ENCODE assay signal across 35 cellular contexts in the genomic region with DNA sequence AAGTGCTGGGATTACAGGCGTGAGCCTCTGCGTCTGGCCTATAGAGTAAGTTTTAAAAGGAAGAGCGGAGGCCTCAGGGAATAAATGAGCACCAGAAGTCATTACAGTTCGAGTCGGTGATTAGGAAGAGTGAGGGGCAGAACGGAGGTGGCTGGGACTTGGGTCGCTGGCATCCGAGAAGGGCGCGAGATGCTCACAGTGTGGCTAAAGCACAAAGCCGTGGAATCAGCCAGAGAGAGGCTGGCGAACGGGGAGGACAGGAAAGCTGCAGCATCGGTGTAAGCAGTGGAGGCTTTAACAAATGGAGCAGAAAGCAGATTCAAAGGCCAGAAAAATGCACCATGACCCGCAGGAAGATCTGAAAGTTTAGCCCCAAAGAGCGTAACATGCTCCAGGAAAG. TPM values are rescaled to one million over a fixed set of nuclear protein-coding genes. Genes with fewer than 3 reads are reported as not detected.
"Had no signal": no experiment of that assay in that cellular context is flagged by ENCODE, and none has a peak within 500 bp of the region (broad histone marks: within the 10 kb centered on the region; RNA-seq: fewer than 3 reads in every experiment).

No MANE protein-coding gene starts in this region.

- H3K4me3 Mint-ChIP-seq: activated B cell treated with CpG ODN at 0.5 μM for 24 hours; activated CD8-positive, alpha-beta T cell treated with anti-CD3 and anti-CD28 coated beads for 36 hours; activated naive CD8-positive, alpha-beta T cell; activated T-cell treated with anti-CD3 and anti-CD28 coated beads, Interleukin-2, amount 50 U/mL, for 4 hours; effector memory CD8-positive, alpha-beta T cell; T-helper 17 cell; T-helper 2 cell treated with Interferon-gamma antibody and Interleukin-4, amounts not matched to agents 5 μg/mL and 100 μg/mL, for 36 hours had no signal

- H3K9me3 Mint-ChIP-seq: activated B cell treated with CpG ODN at 0.5 μM for 24 hours; activated CD8-positive, alpha-beta T cell treated with anti-CD3 and anti-CD28 coated beads for 36 hours; activated T-cell treated with anti-CD3 and anti-CD28 coated beads, Interleukin-2, amount 50 U/mL, for 4 hours; activated T-helper 2 cell treated with anti-CD3 and anti-CD28 coated beads, Interferon-gamma antibody, Interleukin-2, Interleukin-4, amounts not matched to agents 10 μg/mL and 5 μg/mL and 100 μg/mL, durations not matched to agents 14 hours and 24 hours and 36 hours; effector memory CD8-positive, alpha-beta T cell; T-helper 2 cell treated with Interferon-gamma antibody and Interleukin-4, amounts not matched to agents 5 μg/mL and 100 μg/mL, for 36 hours had no signal

- H3K4me3 ChIP-seq: esophagus muscularis mucosa, gastrocnemius medialis had no signal

- H3K36me3 ChIP-seq: brain microvascular endothelial cell, esophagus muscularis mucosa, gastrocnemius medialis, WERI-Rb-1 had no signal

- H3K27ac Mint-ChIP-seq: activated B cell treated with CpG ODN at 0.5 μM for 24 hours; activated CD8-positive, alpha-beta T cell treated with anti-CD3 and anti-CD28 coated beads for 36 hours; activated naive CD8-positive, alpha-beta T cell; activated T-helper 2 cell treated with anti-CD3 and anti-CD28 coated beads, Interferon-gamma antibody, Interleukin-2, Interleukin-4, amounts not matched to agents 10 μg/mL and 5 μg/mL and 100 μg/mL, durations not matched to agents 14 hours and 24 hours and 36 hours; effector memory CD8-positive, alpha-beta T cell; T-helper 17 cell; T-helper 2 cell treated with Interferon-gamma antibody and Interleukin-4, amounts not matched to agents 5 μg/mL and 100 μg/mL, for 36 hours had no signal

- H3K4me1 ChIP-seq: foreskin keratinocyte, gastrocnemius medialis had no signal

- ATAC-seq: activated CD4-positive, CD25-positive, alpha-beta regulatory T cell treated with anti-CD3 and anti-CD28 coated beads, Interleukin-2, amount 50 U/mL, for 24 hours; activated CD8-positive, alpha-beta T cell treated with anti-CD3 and anti-CD28 coated beads for 36 hours; activated T-cell treated with anti-CD3 and anti-CD28 coated beads, Interleukin-2, amount 50 U/mL, for 4 hours; effector memory CD8-positive, alpha-beta T cell; foreskin keratinocyte; gastrocnemius medialis; T-helper 17 cell had no signal

- H3K36me3 Mint-ChIP-seq: activated naive CD8-positive, alpha-beta T cell had no signal

- H3K9me3 ChIP-seq: esophagus muscularis mucosa, gastrocnemius medialis had no signal

- FAIRE-seq: astrocyte, colon had no signal

- H3K27ac ChIP-seq: brain microvascular endothelial cell, esophagus muscularis mucosa, foreskin keratinocyte, gastrocnemius medialis, WERI-Rb-1 had no signal

- DNase-seq: activated B cell treated with CpG ODN at 0.5 μM for 24 hours; activated CD4-positive, alpha-beta T cell treated with anti-CD3 and anti-CD28 coated beads for 48 hours; activated CD4-positive, alpha-beta T cell treated with anti-CD3 and anti-CD28 coated beads, Interleukin-2, amount 50 U/mL, for 1 hour; activated CD4-positive, alpha-beta T cell treated with anti-CD3 and anti-CD28 coated beads, Interleukin-2, amount 50 U/mL, for 48 hours; activated CD8-positive, alpha-beta memory T cell treated with anti-CD3 and anti-CD28 coated beads for 24 hours; activated CD8-positive, alpha-beta T cell treated with anti-CD3 and anti-CD28 coated beads for 36 hours; activated gamma-delta T cell treated with Interleukin-2 at 50 U/mL for 16 hours; activated naive CD4-positive, alpha-beta T cell treated with anti-CD3 and anti-CD28 coated beads, Interleukin-2, amount 50 U/mL, for 16 hours; activated naive CD4-positive, alpha-beta T cell treated with Interleukin-2 at 50 U/mL for 16 hours; activated T-cell treated with anti-CD3 and anti-CD28 coated beads, Interleukin-2, amount 50 U/mL, for 4 hours; amniotic stem cell; anterior cingulate cortex; brain microvascular endothelial cell; caudate nucleus; cortex of kidney; dermis blood vessel endothelial cell; effector CD4-positive, alpha-beta T cell; effector memory CD8-positive, alpha-beta T cell; erythroblast; foreskin keratinocyte; gastrocnemius medialis; glutamatergic neuron; T-helper 1 cell; T-helper 17 cell; T1000; WERI-Rb-1 had no signal

RNA-seq across cellular contexts. Expression of gene KRTAP5-4, which starts 2.7 kb away (rescaled TPM):
- total RNA-seq: activated B cell treated with CpG ODN at 0.5 μM for 24 hours; activated CD8-positive, alpha-beta T cell treated with anti-CD3 and anti-CD28 coated beads for 36 hours; activated T-cell treated with anti-CD3 and anti-CD28 coated beads, Interleukin-2, amount 50 U/mL, for 4 hours; activated T-helper 2 cell treated with anti-CD3 and anti-CD28 coated beads, Interferon-gamma antibody, Interleukin-2, Interleukin-4, amounts not matched to agents 10 μg/mL and 5 μg/mL and 100 μg/mL, durations not matched to agents 14 hours and 24 hours and 36 hours; astrocyte; chondrocyte; dermis blood vessel endothelial cell; esophagus muscularis mucosa; foreskin keratinocyte; gastrocnemius medialis; T-helper 17 cell had no signal
- polyA plus RNA-seq: adipose tissue, foreskin keratinocyte had no signal

RNA-seq across cellular contexts. Expression of gene KRTAP5-5, which starts 5.0 kb away (rescaled TPM):
- total RNA-seq: activated B cell treated with CpG ODN at 0.5 μM for 24 hours; activated CD8-positive, alpha-beta T cell treated with anti-CD3 and anti-CD28 coated beads for 36 hours; activated T-cell treated with anti-CD3 and anti-CD28 coated beads, Interleukin-2, amount 50 U/mL, for 4 hours; activated T-helper 2 cell treated with anti-CD3 and anti-CD28 coated beads, Interferon-gamma antibody, Interleukin-2, Interleukin-4, amounts not matched to agents 10 μg/mL and 5 μg/mL and 100 μg/mL, durations not matched to agents 14 hours and 24 hours and 36 hours; astrocyte; chondrocyte; dermis blood vessel endothelial cell; esophagus muscularis mucosa; foreskin keratinocyte; gastrocnemius medialis; T-helper 17 cell had no signal
- polyA plus RNA-seq: adipose tissue, foreskin keratinocyte had no signal

RNA-seq across cellular contexts. Expression of gene KRTAP5-3, which starts 16.4 kb away (rescaled TPM):
- total RNA-seq: activated B cell treated with CpG ODN at 0.5 μM for 24 hours; activated CD8-positive, alpha-beta T cell treated with anti-CD3 and anti-CD28 coated beads for 36 hours; activated T-cell treated with anti-CD3 and anti-CD28 coated beads, Interleukin-2, amount 50 U/mL, for 4 hours; activated T-helper 2 cell treated with anti-CD3 and anti-CD28 coated beads, Interferon-gamma antibody, Interleukin-2, Interleukin-4, amounts not matched to agents 10 μg/mL and 5 μg/mL and 100 μg/mL, durations not matched to agents 14 hours and 24 hours and 36 hours; astrocyte; chondrocyte; dermis blood vessel endothelial cell; esophagus muscularis mucosa; foreskin keratinocyte; gastrocnemius medialis; T-helper 17 cell had no signal
- polyA plus RNA-seq: adipose tissue, foreskin keratinocyte had no signal

RNA-seq across cellular contexts. Expression of gene KRTAP5-2, which starts 26.5 kb away (rescaled TPM):
- total RNA-seq: activated B cell treated with CpG ODN at 0.5 μM for 24 hours; activated CD8-positive, alpha-beta T cell treated with anti-CD3 and anti-CD28 coated beads for 36 hours; activated T-cell treated with anti-CD3 and anti-CD28 coated beads, Interleukin-2, amount 50 U/mL, for 4 hours; activated T-helper 2 cell treated with anti-CD3 and anti-CD28 coated beads, Interferon-gamma antibody, Interleukin-2, Interleukin-4, amounts not matched to agents 10 μg/mL and 5 μg/mL and 100 μg/mL, durations not matched to agents 14 hours and 24 hours and 36 hours; astrocyte; chondrocyte; dermis blood vessel endothelial cell; esophagus muscularis mucosa; foreskin keratinocyte; gastrocnemius medialis; T-helper 17 cell had no signal
- polyA plus RNA-seq: foreskin keratinocyte had no signal

RNA-seq across cellular contexts. Expression of gene KRTAP5-1, which starts 39.5 kb away (rescaled TPM):
- total RNA-seq: activated B cell treated with CpG ODN at 0.5 μM for 24 hours; activated CD8-positive, alpha-beta T cell treated with anti-CD3 and anti-CD28 coated beads for 36 hours; activated T-cell treated with anti-CD3 and anti-CD28 coated beads, Interleukin-2, amount 50 U/mL, for 4 hours; activated T-helper 2 cell treated with anti-CD3 and anti-CD28 coated beads, Interferon-gamma antibody, Interleukin-2, Interleukin-4, amounts not matched to agents 10 μg/mL and 5 μg/mL and 100 μg/mL, durations not matched to agents 14 hours and 24 hours and 36 hours; astrocyte; chondrocyte; dermis blood vessel endothelial cell; esophagus muscularis mucosa; foreskin keratinocyte; gastrocnemius medialis; T-helper 17 cell had no signal
- polyA plus RNA-seq: adipose tissue, foreskin keratinocyte had no signal
